1 cellular context compared by ENCODE assay signal in genomic region chr17:4555863-4556646, GRCh38.
TF ChIP-seq lines count a peak whose summit lies in the region.

No MANE protein-coding gene starts in this region.

TF ChIP-seq in A549, 52 proteins besides CTCF, POLR2A, EP300 and RAD21 (continued from another document):
- TF ChIP-seq POLR2AphosphoS2 (conservative IDR thresholded peaks at IDR 0.05; ENCODE audit: low read length) (no peak), SMC3 (IDR thresholded peaks at IDR 0.05) (no peak), USF2 (IDR thresholded peaks at IDR 0.05) (no peak), ZNF302 (CRISPR knock-in tag; IDR thresholded peaks at IDR 0.05) (no peak), FOSL2 (IDR thresholded peaks at IDR 0.05) (no peak), FOSL2 (CRISPR knock-in tag; IDR thresholded peaks at IDR 0.05) (no peak), RCOR1 (IDR thresholded peaks at IDR 0.05; ENCODE audit: low read depth, low read length) (no peak), TP53 (CRISPR knock-in tag; IDR thresholded peaks at IDR 0.05) (no peak), PBX3 (IDR thresholded peaks at IDR 0.05) (no peak)
